In genomic region chr2:134453973-134454372, GRCh38 we compare ENCODE assay signal across 21 cellular contexts.
A peak's percentile ranks its signal among the peaks of the same experiment; 100 is the strongest.
DNase-seq lines count a peak whose midpoint lies in the region; ATAC-seq and TF ChIP-seq lines count a peak whose summit lies in the region.
"Had no signal": no experiment of that assay in that cellular context is flagged by ENCODE, and none has a peak within 500 bp of the region (broad histone marks: within the 10 kb centered on the region; RNA-seq: fewer than 3 reads in every experiment).

No MANE protein-coding gene starts in this region.

- no peak overlapping the region for H3K4me3 Mint-ChIP-seq in MCF 10A (ENCODE audit: unreplicated experiment)
- H3K4me3 Mint-ChIP-seq: CD8-positive, alpha-beta T cell; GM23338 had no signal

- dilution Hi-C loops in mammary epithelial cell (cut with HindIII; ENCODE audit: low sequenced_read_pairs), result no loop called here
- dilution Hi-C loops in IMR-90 (cut with HindIII; ENCODE audit: low sequenced_read_pairs, unreplicated experiment), result no loop called here

- no peak overlapping the region for H2BK15ac ChIP-seq in IMR-90 (ENCODE audit: low read depth, low read length)

- H3K9me3 Mint-ChIP-seq in MCF 10A (ENCODE audit: unreplicated experiment), result no peaks in the 10 kb centered on the region
- H3K9me3 Mint-ChIP-seq: CD8-positive, alpha-beta T cell; GM23338 had no signal

- no peak overlapping the region for H3K4me2 ChIP-seq in mammary epithelial cell (ENCODE audit: insufficient read depth, low read depth, low read length)
- H3K4me2 ChIP-seq in IMR-90 (ENCODE audit: low read depth, low read length), result no peak overlapping the region
- H3K4me2 ChIP-seq: GM23338 had no signal

- no peak overlapping the region for H2BK20ac ChIP-seq in IMR-90 (ENCODE audit: low read depth, low read length)

- ATAC-seq in IMR-90 (ENCODE audit: low read depth), result no peak
- ATAC-seq in HG03108 (IDR thresholded peaks at IDR 0.05; ENCODE audit: unreplicated experiment), result no peak
- ATAC-seq: CD8-positive, alpha-beta T cell; GM12878; GM23338; HCT116 had no signal

- H3K4me3 ChIP-seq in mammary epithelial cell (replicated peaks in 1 of 3; ENCODE audit: insufficient read depth in 1 of 3, low read depth in 2 of 3, low read length in 3 of 3), result no peak overlapping the region
- no peak overlapping the region for H3K4me3 ChIP-seq in IMR-90 (ENCODE audit: insufficient read depth, low read depth, low read length)
- H3K4me3 ChIP-seq in stomach, result no peak overlapping the region
- no peak overlapping the region for H3K4me3 ChIP-seq in Peyer's patch
- H3K4me3 ChIP-seq: GM12878, GM23338 had no signal

- H2AK9ac ChIP-seq in IMR-90 (replicated peaks; ENCODE audit: low read depth, low read length, poor library complexity), result peak overlapping the region; percentile 38

- H2AFZ ChIP-seq in mammary epithelial cell (ENCODE audit: low read depth, low read length) (no peak overlapping the region), IMR-90 (replicated peaks; ENCODE audit: low read length, poor library complexity) (no peak overlapping the region)
- H2AFZ ChIP-seq: GM23338 had no signal

- H3K56ac ChIP-seq in IMR-90 (ENCODE audit: extremely low read depth, insufficient read depth, low read length), result no peak overlapping the region

- no peak overlapping the region for H4K8ac ChIP-seq in IMR-90 (ENCODE audit: low read depth in 2 of 2, low read length in 2 of 2)

- DNase-seq in mammary epithelial cell, result no peak
- DNase-seq in MCF 10A (ENCODE audit: unreplicated experiment), result no peak
- no peak for DNase-seq in IMR-90
- peak; percentile 49 for DNase-seq in mesenteric fat pad (ENCODE audit: low spot score)
- peak; percentile 13 for DNase-seq in stomach
- no peak for DNase-seq in Peyer's patch
- no peak for DNase-seq in NCI-H226
- DNase-seq: BE2C; Calu3; CD8-positive, alpha-beta T cell; NCI-H1105; NCI-H2081; NCI-H2171 treated with DMSO at 0.1 percent for 48 hours; NCI-H446 treated with DMSO at 0.1 percent for 48 hours; NCI-H69; NK-92 treated with Interleukin-12 subunit alpha and Interleukin-12 subunit beta, amount 100 ng/mL, for 24 hours; SHP77 had no signal

- H3K9ac ChIP-seq in mammary epithelial cell (ENCODE audit: insufficient read depth, low read length) (no peak overlapping the region), IMR-90 (ENCODE audit: low read depth, low read length) (no peak overlapping the region)

- H3K27me3 ChIP-seq in mammary epithelial cell (ENCODE audit: insufficient read depth, low read length), result no peaks in the 10 kb centered on the region
- H3K27me3 ChIP-seq in IMR-90 (ENCODE audit: control insufficient read depth, insufficient read depth, low read length), result no peaks in the 10 kb centered on the region
- H3K27me3 ChIP-seq in stomach, result no peaks in the 10 kb centered on the region
- no peaks in the 10 kb centered on the region for H3K27me3 ChIP-seq in Peyer's patch
- H3K27me3 ChIP-seq: BE2C had no signal

- in situ Hi-C loops in mammary epithelial cell (cut with MboI; ENCODE audit: low sequenced_read_pairs in 2 of 2), result no loop called here
- in situ Hi-C loops in IMR-90 (cut with MboI; ENCODE audit: low sequenced_read_pairs), result loop anchor here (10.0 kb wide), 1 partner anchor 569 kb away; no protein-coding TSS in a partner anchor

- H2AK5ac ChIP-seq in IMR-90 (ENCODE audit: low read depth, low read length), result no peak overlapping the region

- no peaks in the 10 kb centered on the region for H3K9me3 ChIP-seq in mammary epithelial cell (replicated peaks; ENCODE audit: insufficient read depth, low read length)
- no peaks in the 10 kb centered on the region for H3K9me3 ChIP-seq in IMR-90 (ENCODE audit: control insufficient read depth, insufficient read depth, low read length)
- H3K9me3 ChIP-seq in stomach, result no peaks in the 10 kb centered on the region
- H3K9me3 ChIP-seq in Peyer's patch, result no peaks in the 10 kb centered on the region
- H3K9me3 ChIP-seq: BE2C had no signal

- TF ChIP-seq POLR2A in IMR-90 (IDR thresholded peaks at IDR 0.05; ENCODE audit: low read depth, low read length), result no peak
- TF ChIP-seq POLR2A in stomach (IDR thresholded peaks at IDR 0.05), result no peak
- TF ChIP-seq POLR2A in Peyer's patch (IDR thresholded peaks at IDR 0.05), result no peak

- no peaks in the 10 kb centered on the region for H4K20me1 ChIP-seq in mammary epithelial cell (ENCODE audit: insufficient read depth, low read length)
- no peaks in the 10 kb centered on the region for H4K20me1 ChIP-seq in IMR-90 (ENCODE audit: insufficient read depth, low read length)

- H3K27me3 Mint-ChIP-seq in MCF 10A (ENCODE audit: insufficient read depth, unreplicated experiment), result no peaks in the 10 kb centered on the region

- no peak overlapping the region for H2BK120ac ChIP-seq in IMR-90 (ENCODE audit: low read depth, low read length)

- H4K5ac ChIP-seq in IMR-90 (ENCODE audit: low read depth, low read length), result no peak overlapping the region

- no peaks in the 10 kb centered on the region for H3K36me3 ChIP-seq in mammary epithelial cell (ENCODE audit: insufficient read depth, low read length)
- H3K36me3 ChIP-seq in IMR-90 (ENCODE audit: control insufficient read depth, insufficient read depth, low read length), result peaks cover 34% of the 10 kb centered on the region
- H3K36me3 ChIP-seq in stomach, result peaks cover 0 to 42% (median 32%) of the 10 kb centered on the region in 4 donors
- H3K36me3 ChIP-seq in Peyer's patch, result peaks cover 0 to 29% (median 0%) of the 10 kb centered on the region in 3 donors
- H3K36me3 ChIP-seq: BE2C had no signal

- TF ChIP-seq EP300 in stomach (IDR thresholded peaks at IDR 0.05), result no peak

- H2BK5ac ChIP-seq in IMR-90 (ENCODE audit: low read depth, low read length, poor library complexity, severe bottlenecking), result no peak overlapping the region

- no peak for TF ChIP-seq RAD21 in IMR-90 (IDR thresholded peaks at IDR 0.05; ENCODE audit: low read length)

- H3K18ac ChIP-seq in IMR-90 (ENCODE audit: low read depth, low read length), result no peak overlapping the region

- H3K27ac ChIP-seq in mammary epithelial cell (ENCODE audit: insufficient read depth, low read depth, low read length) (no peak overlapping the region), IMR-90 (ENCODE audit: insufficient read depth, low read length) (no peak overlapping the region), stomach (no peak overlapping the region), Peyer's patch (no peak overlapping the region)

- H3K4me1 Mint-ChIP-seq in MCF 10A (ENCODE audit: insufficient read depth, unreplicated experiment), result peaks cover 5% of the 10 kb centered on the region

- H3K14ac ChIP-seq in IMR-90 (replicated peaks; ENCODE audit: low read depth, low read length), result no peak overlapping the region

- intact Hi-C loops in mammary epithelial cell (cut with micrococcal nuclease), result no loop called here
- intact Hi-C loops in MCF 10A (cut with micrococcal nuclease), result no loop called here
- intact Hi-C loops in IMR-90 (cut with micrococcal nuclease), result no loop called here
- intact Hi-C loops in stomach (cut with DNase I; ENCODE audit: low total_unique reads), result loop anchor here (10.0 kb wide), 1 partner anchor 339 kb away; no protein-coding TSS in a partner anchor

- POLR2A ChIA-PET in MCF 10A (lab: Yijun Ruan, JAX), result interaction anchor here (1.4 kb wide), 1 partner anchor 463 kb away, joined by 5 read pairs; no protein-coding TSS in a partner anchor
- POLR2A ChIA-PET in IMR-90 (lab: Charles Lee; ENCODE audit: unreplicated experiment), result no interaction called here

- BruUV-seq in mammary epithelial cell (replicated peaks; lab: Mats Ljungman, UMichigan), result TSS peak; percentile 12
- no TSS peak for BruUV-seq in MCF 10A (replicated peaks; lab: Mats Ljungman, UMichigan)
- no TSS peak for BruUV-seq in IMR-90 (replicated peaks; lab: Mats Ljungman, UMichigan)

- TF ChIP-seq CTCF in mammary epithelial cell (conservative IDR thresholded peaks at IDR 0.05 in 1 of 2, IDR thresholded peaks at IDR 0.05 in 1 of 2; ENCODE audit: extremely low read depth in 1 of 2, insufficient read depth in 1 of 2, low read depth in 1 of 2, low read length in 2 of 2), result no peak
- TF ChIP-seq CTCF in MCF 10A (IDR thresholded peaks at IDR 0.05; ENCODE audit: unreplicated experiment), result no peak
- TF ChIP-seq CTCF in IMR-90 (conservative IDR thresholded peaks at IDR 0.05; ENCODE audit: low read depth, low read length), result no peak
- no peak for TF ChIP-seq CTCF in stomach (IDR thresholded peaks at IDR 0.05)
- no peak for TF ChIP-seq CTCF in Peyer's patch (IDR thresholded peaks at IDR 0.05)

- H3K27ac Mint-ChIP-seq in MCF 10A (ENCODE audit: low read depth, unreplicated experiment), result no peak overlapping the region
- H3K27ac Mint-ChIP-seq: CD8-positive, alpha-beta T cell; GM23338 had no signal

- WGBS in mammary epithelial cell (ENCODE audit: low coverage, missing lambda C conversion rate), result 79% methylated on average over 7 of the region's 10 CpGs
- 86% methylated on average over 1 of the region's 10 CpGs; no CpG with 5 or more reads in 1 of the 2 experiments for WGBS in IMR-90 (ENCODE audit: extremely low coverage in 2 of 2, insufficient read length in 1 of 2), 2 experiments
- 81 to 87% (median 86%) methylated on average over 10 of the region's 10 CpGs for WGBS in stomach, 5 donors

- CTCF ChIA-PET in mammary epithelial cell (lab: Charles Lee; ENCODE audit: low non-redundant PET) (no interaction called here), MCF 10A (lab: Yijun Ruan, JAX) (interaction anchor here (2.3 kb wide), 1 partner anchor 335 kb away, joined by 6 read pairs; no protein-coding TSS in a partner anchor), IMR-90 (lab: Yijun Ruan, JAX) (no interaction called here)

- H3K36me3 Mint-ChIP-seq in MCF 10A (ENCODE audit: insufficient read depth, unreplicated experiment), result peaks cover 8% of the 10 kb centered on the region

- H3K23ac ChIP-seq in IMR-90 (ENCODE audit: low read depth, low read length), result no peak overlapping the region

- H3K4ac ChIP-seq in IMR-90 (ENCODE audit: low read depth, low read length), result no peak overlapping the region

- no peak overlapping the region for H4K91ac ChIP-seq in IMR-90 (ENCODE audit: insufficient read depth, low read depth, low read length)

- 0 out of 2 replicates have a peak, but pooled peaks cover 4% of the 10 kb centered on the region for H3K9me1 ChIP-seq in IMR-90 (ENCODE audit: insufficient read depth, low read length)

- peaks cover 0 to 5% of the 10 kb centered on the region in 2 experiments; a peak in 1 of 4 replicates for H3K79me1 ChIP-seq in IMR-90 (ENCODE audit: low read depth in 1 of 2, low read length in 2 of 2)

- H3K4me1 ChIP-seq in mammary epithelial cell (ENCODE audit: insufficient read depth, low read length) (no peaks in the 10 kb centered on the region), IMR-90 (ENCODE audit: control insufficient read depth, insufficient read depth, low read length) (no peaks in the 10 kb centered on the region), stomach (peaks cover 4 to 11% (median 9%) of the 10 kb centered on the region in 4 donors), Peyer's patch (no peaks in the 10 kb centered on the region)
- H3K4me1 ChIP-seq: BE2C had no signal

- H3K79me2 ChIP-seq in mammary epithelial cell (ENCODE audit: insufficient read depth, low read length), result no peaks in the 10 kb centered on the region

TF ChIP-seq in IMR-90, 13 proteins besides CTCF, POLR2A, EP300 and RAD21 (continues in another document):
- TF ChIP-seq SMC3 (IDR thresholded peaks at IDR 0.05; ENCODE audit: low read depth, low read length), result no peak
- no peak for TF ChIP-seq CHD1 (IDR thresholded peaks at IDR 0.05; ENCODE audit: low read depth, low read length)
- no peak for TF ChIP-seq BHLHE40 (IDR thresholded peaks at IDR 0.05; ENCODE audit: low read depth, low read length)

Comparison
In these comparisons a context has a peak if more than half of its experiments do, and no peak if none do; other contexts are left out.
1. DNase-seq: peak in mesenteric fat pad (single experiment) and stomach (single experiment); none in mammary epithelial cell (single experiment), MCF 10A (single experiment), IMR-90 (single experiment), Peyer's patch (0 of 3) and NCI-H226 (single experiment).